ENCODE assay signal across 17 cellular contexts in genomic region chrX:17160971-17161370, GRCh38.
A peak's percentile ranks its signal among the peaks of the same experiment; 100 is the strongest.
DNase-seq lines count a peak whose midpoint lies in the region; ATAC-seq, FAIRE-seq and TF ChIP-seq lines count a peak whose summit lies in the region.
"Had no signal": no experiment of that assay in that cellular context is flagged by ENCODE, and none has a peak within 500 bp of the region (broad histone marks: within the 10 kb centered on the region; RNA-seq: fewer than 3 reads in every experiment).

No MANE protein-coding gene starts in this region.

- H3K4me3 ChIP-seq in NB4 (ENCODE audit: low read depth, low read length) (no peak overlapping the region), astrocyte (ENCODE audit: insufficient read depth, low read depth, low read length) (no peak overlapping the region), osteoblast (ENCODE audit: insufficient read depth, low read length) (no peak overlapping the region), upper lobe of left lung (no peak overlapping the region), right atrium auricular region (no peak overlapping the region)
- H3K4me3 ChIP-seq: thyroid gland had no signal

- ATAC-seq in upper lobe of left lung (ENCODE audit: low FRiP score in 2 of 2) = no peak
- ATAC-seq: activated CD4-positive, alpha-beta T cell treated with anti-CD3 and anti-CD28 coated beads for 36 hours had no signal

- no peak overlapping the region for H2AFZ ChIP-seq in astrocyte (ENCODE audit: low read depth, low read length)
- no peak overlapping the region for H2AFZ ChIP-seq in osteoblast (ENCODE audit: low read length)

- no peaks in the 10 kb centered on the region for H3K27me3 ChIP-seq in astrocyte (ENCODE audit: insufficient read depth, low read length)
- no peaks in the 10 kb centered on the region for H3K27me3 ChIP-seq in osteoblast (ENCODE audit: insufficient read depth, low read length)
- no peaks in the 10 kb centered on the region for H3K27me3 ChIP-seq in upper lobe of left lung
- H3K27me3 ChIP-seq in right atrium auricular region = no peaks in the 10 kb centered on the region
- H3K27me3 ChIP-seq: thyroid gland had no signal

- H3K9me3 ChIP-seq in astrocyte (ENCODE audit: insufficient read depth, low read depth, low read length) = peaks cover 5% of the 10 kb centered on the region
- H3K9me3 ChIP-seq in osteoblast (ENCODE audit: low read depth, low read length) = no peaks in the 10 kb centered on the region
- H3K9me3 ChIP-seq in upper lobe of left lung = peaks cover 0 to 23% (median 6%) of the 10 kb centered on the region in 4 donors
- H3K9me3 ChIP-seq in right atrium auricular region = peaks cover 0 to 58% of the 10 kb centered on the region in 2 donors
- H3K9me3 ChIP-seq: thyroid gland had no signal

- no peak overlapping the region for H3K27ac Mint-ChIP-seq in astrocyte (ENCODE audit: unreplicated experiment)
- H3K27ac Mint-ChIP-seq: activated CD4-positive, alpha-beta T cell treated with anti-CD3 and anti-CD28 coated beads for 36 hours; activated naive CD8-positive, alpha-beta T cell had no signal

- H4K20me1 ChIP-seq in astrocyte (ENCODE audit: insufficient read depth, low read length) (no peaks in the 10 kb centered on the region), osteoblast (ENCODE audit: insufficient read depth, low read length) (no peaks in the 10 kb centered on the region)

- no peaks in the 10 kb centered on the region for H3K4me1 ChIP-seq in astrocyte (ENCODE audit: insufficient read depth, low read length)
- no peaks in the 10 kb centered on the region for H3K4me1 ChIP-seq in osteoblast (ENCODE audit: insufficient read depth, low read length)
- no peaks in the 10 kb centered on the region for H3K4me1 ChIP-seq in upper lobe of left lung
- H3K4me1 ChIP-seq in right atrium auricular region = no peaks in the 10 kb centered on the region
- H3K4me1 ChIP-seq: thyroid gland had no signal

- TF ChIP-seq CTCF in NB4 (IDR thresholded peaks at IDR 0.05; ENCODE audit: low read depth, low read length) = no peak
- TF ChIP-seq CTCF in astrocyte (IDR thresholded peaks at IDR 0.05; ENCODE audit: insufficient read depth, low read depth, low read length) = no peak
- peak; percentile 29 for TF ChIP-seq CTCF in osteoblast (IDR thresholded peaks at IDR 0.05; ENCODE audit: extremely low read depth, low read depth, low read length)
- TF ChIP-seq CTCF in upper lobe of left lung (IDR thresholded peaks at IDR 0.05) = no peak
- no peak for TF ChIP-seq CTCF in right atrium auricular region (IDR thresholded peaks at IDR 0.05)

- no peaks in the 10 kb centered on the region for H3K9me3 Mint-ChIP-seq in astrocyte (ENCODE audit: unreplicated experiment)

- H3K27me3 Mint-ChIP-seq in astrocyte (ENCODE audit: low read depth, unreplicated experiment) = no peaks in the 10 kb centered on the region
- H3K27me3 Mint-ChIP-seq: activated CD4-positive, alpha-beta T cell treated with anti-CD3 and anti-CD28 coated beads for 36 hours; activated naive CD8-positive, alpha-beta T cell had no signal

- TF ChIP-seq EP300 in upper lobe of left lung (IDR thresholded peaks at IDR 0.05) = no peak

- DNase-seq in NCI-H82 (lab: John Stamatoyannopoulos, UW) = peak; percentile 46
- no peak for DNase-seq in NCI-H82 treated with DMSO at 0.1 percent for 48 hours (lab: John Stamatoyannopoulos, UW; ENCODE audit: unreplicated experiment)
- peak; percentile 0 for DNase-seq in NB4 (ENCODE audit: low read depth)
- no peak for DNase-seq in astrocyte (ENCODE audit: low read depth)
- no peak for DNase-seq in osteoblast (ENCODE audit: insufficient read length, low spot score, missing footprints)
- DNase-seq in upper lobe of left lung = no peak
- no peak for DNase-seq in stimulated activated CD4-positive, alpha-beta T cell treated with anti-CD3 and anti-CD28 coated beads, Interleukin-4, amount 100 ng/mL, for 4 hours
- DNase-seq in right atrium auricular region (ENCODE audit: low spot score) = no peak
- DNase-seq: activated CD4-positive, alpha-beta T cell treated with anti-CD3 and anti-CD28 coated beads for 36 hours; activated T-cell treated with anti-CD3 and anti-CD28 coated beads for 4 hours; central memory CD4-positive, alpha-beta T cell; DMS153; NCI-H1436 treated with DMSO at 0.1 percent for 48 hours; T-helper 1 cell; thyroid gland had no signal

- TF ChIP-seq POLR2A in NB4 (IDR thresholded peaks at IDR 0.05; ENCODE audit: extremely low read depth, insufficient read length) = no peak
- TF ChIP-seq POLR2A in upper lobe of left lung (IDR thresholded peaks at IDR 0.05) = no peak

- H3K36me3 Mint-ChIP-seq in astrocyte (ENCODE audit: low read depth, unreplicated experiment) = no peaks in the 10 kb centered on the region
- H3K36me3 Mint-ChIP-seq: activated naive CD8-positive, alpha-beta T cell had no signal

- H3K36me3 ChIP-seq in astrocyte (ENCODE audit: insufficient read depth, low read length) (no peaks in the 10 kb centered on the region), osteoblast (ENCODE audit: insufficient read depth, low read length) (no peaks in the 10 kb centered on the region), upper lobe of left lung (no peaks in the 10 kb centered on the region), right atrium auricular region (no peaks in the 10 kb centered on the region)
- H3K36me3 ChIP-seq: thyroid gland had no signal

- H3K27ac ChIP-seq in astrocyte (ENCODE audit: low read depth, low read length) = no peak overlapping the region
- H3K27ac ChIP-seq in osteoblast (ENCODE audit: low read depth, low read length) = no peak overlapping the region
- H3K27ac ChIP-seq in upper lobe of left lung = no peak overlapping the region
- no peak overlapping the region for H3K27ac ChIP-seq in right atrium auricular region
- H3K27ac ChIP-seq: thyroid gland had no signal

- WGBS in upper lobe of left lung, 2 donors = 91% methylated on average over 1 of the region's 1 CpG

- H3K79me2 ChIP-seq in astrocyte (ENCODE audit: insufficient read depth, low read length) (no peaks in the 10 kb centered on the region), osteoblast (ENCODE audit: insufficient read depth, low read length) (no peaks in the 10 kb centered on the region)

- no peak overlapping the region for H3K4me3 Mint-ChIP-seq in astrocyte (ENCODE audit: unreplicated experiment)
- H3K4me3 Mint-ChIP-seq: activated CD4-positive, alpha-beta T cell treated with anti-CD3 and anti-CD28 coated beads for 36 hours; activated naive CD8-positive, alpha-beta T cell had no signal

- no peak overlapping the region for H3K9ac ChIP-seq in astrocyte (ENCODE audit: low read length)

- peak; percentile 79 for FAIRE-seq in astrocyte (lab: Jason Lieb, UNC)
- FAIRE-seq: HTR-8/SVneo had no signal

- H3K4me2 ChIP-seq in astrocyte (ENCODE audit: low read length) = no peak overlapping the region
- no peak overlapping the region for H3K4me2 ChIP-seq in osteoblast (ENCODE audit: insufficient read depth, low read length)

- no peaks in the 10 kb centered on the region for H3K4me1 Mint-ChIP-seq in astrocyte (ENCODE audit: low read depth, unreplicated experiment)
- H3K4me1 Mint-ChIP-seq: activated CD4-positive, alpha-beta T cell treated with anti-CD3 and anti-CD28 coated beads for 36 hours had no signal

Comparison
In these comparisons a context has a peak if more than half of its experiments do, and no peak if none do; other contexts are left out.
1. DNase-seq: peak in NCI-H82 (single experiment) and NB4 (single experiment); none in NCI-H82 treated with DMSO at 0.1 percent for 48 hours (single experiment), astrocyte (single experiment), osteoblast (single experiment), upper lobe of left lung (0 of 2), stimulated activated CD4-positive, alpha-beta T cell treated with anti-CD3 and anti-CD28 coated beads, Interleukin-4, amount 100 ng/mL, for 4 hours (0 of 2) and right atrium auricular region (single experiment).